In genomic region chr1:19720174-19720573, GRCh38 we compare ENCODE assay signal across 28 cellular contexts. TPM values are rescaled to one million over a fixed set of nuclear protein-coding genes. Genes with fewer than 3 reads are reported as not detected.
"Had no signal": no experiment of that assay in that cellular context is flagged by ENCODE, and none has a peak within 500 bp of the region (broad histone marks: within the 10 kb centered on the region; RNA-seq: fewer than 3 reads in every experiment).

No MANE protein-coding gene starts in this region.

- H3K9me3 ChIP-seq: left ventricle myocardium inferior, pancreas, prostate gland, sigmoid colon, spleen, tibial nerve, uterus had no signal

- H3K4me3 ChIP-seq: hepatocyte, left ventricle myocardium inferior, pancreas, prostate gland, sigmoid colon, spleen, tibial nerve, uterus had no signal

- H3K9me3 Mint-ChIP-seq: memory B cell; naive thymus-derived CD8-positive, alpha-beta T cell; nephron; neural crest cell; stimulated activated memory B cell treated with anti-CD40 and anti-IgM and Interleukin-4, amounts not matched to agents 10 μg/mL and 1 μg/mL and 100 μg/mL, for 72 hours; stimulated activated naive CD8-positive, alpha-beta T cell treated with anti-CD3 and anti-CD28 coated beads, Interleukin-15, amount 100 ng/mL, for 72 hours; type B pancreatic cell had no signal

- H3K27ac Mint-ChIP-seq: memory B cell; stimulated activated memory B cell treated with anti-CD40 and anti-IgM and Interleukin-4, amounts not matched to agents 10 μg/mL and 1 μg/mL and 100 μg/mL, for 72 hours had no signal

- H3K27me3 Mint-ChIP-seq: memory B cell; naive thymus-derived CD8-positive, alpha-beta T cell; stimulated activated memory B cell treated with anti-CD40 and anti-IgM and Interleukin-4, amounts not matched to agents 10 μg/mL and 1 μg/mL and 100 μg/mL, for 72 hours; stimulated activated naive CD8-positive, alpha-beta T cell treated with anti-CD3 and anti-CD28 coated beads, Interleukin-15, amount 100 ng/mL, for 72 hours had no signal

- H3K36me3 Mint-ChIP-seq: type B pancreatic cell had no signal

- H3K4me1 ChIP-seq: left ventricle myocardium inferior, pancreas, prostate gland, tibial nerve, uterus had no signal

- H3K27ac ChIP-seq: hepatocyte, left ventricle myocardium inferior, pancreas, prostate gland, spleen, tibial nerve, uterus had no signal

- H3K36me3 ChIP-seq: prostate gland, uterus had no signal

- H3K4me3 Mint-ChIP-seq: memory B cell; naive thymus-derived CD8-positive, alpha-beta T cell; nephron; neural crest cell; stimulated activated memory B cell treated with anti-CD40 and anti-IgM and Interleukin-4, amounts not matched to agents 10 μg/mL and 1 μg/mL and 100 μg/mL, for 72 hours; stimulated activated naive CD8-positive, alpha-beta T cell treated with anti-CD3 and anti-CD28 coated beads, Interleukin-15, amount 100 ng/mL, for 72 hours; type B pancreatic cell had no signal

- DNase-seq: islet precursor cell; left ventricle myocardium inferior; naive thymus-derived CD8-positive, alpha-beta T cell; nucleus accumbens; pancreas; retina; right cardiac atrium; sigmoid colon; small intestine; spleen; stimulated activated CD4-positive, alpha-beta T cell treated with anti-CD3 and anti-CD28 coated beads, Interleukin-4, amount 100 ng/mL, for 24 hours; stimulated activated naive CD4-positive, alpha-beta T cell treated with Interleukin-2 at 50 U/mL for 16 hours; stimulated activated naive CD8-positive, alpha-beta T cell treated with anti-CD3 and anti-CD28 coated beads, Interleukin-15, amount 100 ng/mL, for 72 hours; substantia nigra; uterus had no signal

RNA-seq across cellular contexts. Expression of gene HTR6, which starts 55.5 kb away (rescaled TPM):
- total RNA-seq: hepatocyte; kidney epithelial cell; left ventricle myocardium inferior; lung microvascular endothelial cell; mesenteric fat pad; mucosa of gallbladder; naive thymus-derived CD8-positive, alpha-beta T cell; neural crest cell; pancreas; prostate gland; right cardiac atrium; sigmoid colon; tibial nerve; ureter; uterus had no signal
